In the genomic region with DNA sequence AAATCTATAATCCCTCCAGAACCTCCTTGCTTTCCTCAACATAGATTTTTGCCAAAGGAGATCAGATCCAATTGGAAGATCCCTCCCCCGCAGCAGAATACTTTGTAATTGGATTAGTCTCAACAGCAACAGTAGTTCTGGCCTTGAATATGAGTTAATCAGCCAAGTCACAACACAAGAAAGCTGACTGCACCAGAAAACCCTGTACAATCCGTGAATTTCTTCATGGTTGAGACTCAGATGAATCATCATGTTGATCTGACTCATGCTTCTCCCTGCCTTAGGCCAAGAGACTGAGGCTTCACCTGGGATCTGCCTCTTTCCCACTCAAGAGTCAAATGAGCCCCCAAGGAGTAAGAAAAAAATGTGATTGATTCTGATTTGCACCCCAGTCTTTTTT, we compare ENCODE assay signal across 8 cellular contexts. TPM values are rescaled to one million over a fixed set of nuclear protein-coding genes. Genes with fewer than 3 reads are reported as not detected.
DNase-seq lines count a peak whose midpoint lies in the region; ATAC-seq and TF ChIP-seq lines count a peak whose summit lies in the region.
"Had no signal": no experiment of that assay in that cellular context is flagged by ENCODE, and none has a peak within 500 bp of the region (broad histone marks: within the 10 kb centered on the region; RNA-seq: fewer than 3 reads in every experiment).

No MANE protein-coding gene starts in this region.

- CTCF ChIA-PET in T-cell (lab: Charles Lee) = no interaction called here

- H3K4me3 Mint-ChIP-seq in T-cell = no peak overlapping the region

- DNase-seq in HCEC 1CT = peak; percentile 91
- DNase-seq in astrocyte of the spinal cord (ENCODE audit: low read depth, low spot score) = peak; percentile 94
- DNase-seq in non-pigmented ciliary epithelial cell (ENCODE audit: low read depth) = peak; percentile 94
- DNase-seq in NCI-H1930 (lab: John Stamatoyannopoulos, UW) = no peak
- no peak for DNase-seq in cerebellar cortex (ENCODE audit: low spot score)
- no peak for DNase-seq in T-cell

- no peak overlapping the region for H3K27ac Mint-ChIP-seq in T-cell

- H3K4me1 Mint-ChIP-seq in T-cell = peaks cover 21 to 27% (median 25%) of the 10 kb centered on the region in 3 donors

- H3K36me3 Mint-ChIP-seq in T-cell = peaks cover under 1% of the 10 kb centered on the region

- POLR2A ChIA-PET in T-cell (lab: Charles Lee) = no interaction called here

- no peak for ATAC-seq in T-cell (replicated peaks in 1 of 4)

- no peak for TF ChIP-seq CTCF in astrocyte of the spinal cord (IDR thresholded peaks at IDR 0.05; ENCODE audit: low read depth, low read length)

- in situ Hi-C loops in astrocyte of the spinal cord (cut with HindIII; ENCODE audit: low sequenced_read_pairs) = no loop called here

- peaks cover 6 to 8% of the 10 kb centered on the region in 2 donors for H3K27me3 Mint-ChIP-seq in T-cell

- no peaks in the 10 kb centered on the region for H3K9me3 Mint-ChIP-seq in T-cell

- no peak overlapping the region for H3K4me3 ChIP-seq in astrocyte of the spinal cord (ENCODE audit: low read depth, low read length)
- H3K4me3 ChIP-seq: SK-N-MC had no signal

RNA-seq across cellular contexts. Expression of a gene that starts 3.0 kb away (rescaled TPM):
- 100 to 1,000 TPM in 2 of 5 donors, 10 to 100 TPM in 3; 80.4 to 112 (median 99.0) TPM for total RNA-seq in T-cell

RNA-seq across cellular contexts. Expression of a gene that starts 12.3 kb away (rescaled TPM):
- under 1 TPM in 1 of 5 donors, not detected in 4; 0.35 TPM for total RNA-seq in T-cell
- total RNA-seq: dermis microvascular lymphatic vessel endothelial cell had no signal

RNA-seq across cellular contexts. Expression of a gene that starts 31.5 kb away (rescaled TPM):
- not detected for total RNA-seq in T-cell
- total RNA-seq: dermis microvascular lymphatic vessel endothelial cell had no signal

RNA-seq across cellular contexts. Expression of a gene that starts 38.0 kb away (rescaled TPM):
- total RNA-seq in T-cell = 10 to 100 TPM; 26.1 to 28.2 (median 27.1) TPM

RNA-seq across cellular contexts. Expression of a gene that starts 43.2 kb away (rescaled TPM):
- not detected for total RNA-seq in T-cell
- total RNA-seq: dermis microvascular lymphatic vessel endothelial cell had no signal

Comparison
In these comparisons a context has a peak if more than half of its experiments do, and no peak if none do; other contexts are left out.
1. DNase-seq: peak in HCEC 1CT (single experiment), astrocyte of the spinal cord (single experiment) and non-pigmented ciliary epithelial cell (single experiment); none in NCI-H1930 (0 of 2), cerebellar cortex (single experiment) and T-cell (0 of 34).